Comparison of ENCODE assay signal across 1 cellular context in the genomic region with DNA sequence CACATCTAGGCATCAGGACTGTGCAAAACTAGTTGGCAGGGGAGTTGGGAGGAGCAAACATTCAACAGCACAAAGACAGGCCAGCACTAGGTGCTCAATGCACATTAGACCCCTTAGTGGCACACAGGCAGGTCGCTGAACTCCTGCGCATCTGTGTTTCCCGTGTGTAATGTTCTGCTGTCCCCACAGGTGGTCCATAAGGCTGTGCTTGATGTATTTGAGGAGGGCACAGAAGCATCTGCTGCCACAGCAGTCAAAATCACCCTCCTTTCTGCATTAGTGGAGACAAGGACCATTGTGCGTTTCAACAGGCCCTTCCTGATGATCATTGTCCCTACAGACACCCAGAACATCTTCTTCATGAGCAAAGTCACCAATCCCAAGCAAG.
TF ChIP-seq lines count a peak whose summit lies in the region.

No MANE protein-coding gene starts in this region.

TF ChIP-seq in H1, 55 proteins besides CTCF, POLR2A, EP300 and RAD21 (continued from another document):
- TF ChIP-seq SIN3A (conservative IDR thresholded peaks at IDR 0.05 in 1 of 2, IDR thresholded peaks at IDR 0.05 in 1 of 2; ENCODE audit: low read depth in 1 of 2, low read length in 2 of 2): no peak
